8 cellular contexts compared by ENCODE assay signal in the genomic region with DNA sequence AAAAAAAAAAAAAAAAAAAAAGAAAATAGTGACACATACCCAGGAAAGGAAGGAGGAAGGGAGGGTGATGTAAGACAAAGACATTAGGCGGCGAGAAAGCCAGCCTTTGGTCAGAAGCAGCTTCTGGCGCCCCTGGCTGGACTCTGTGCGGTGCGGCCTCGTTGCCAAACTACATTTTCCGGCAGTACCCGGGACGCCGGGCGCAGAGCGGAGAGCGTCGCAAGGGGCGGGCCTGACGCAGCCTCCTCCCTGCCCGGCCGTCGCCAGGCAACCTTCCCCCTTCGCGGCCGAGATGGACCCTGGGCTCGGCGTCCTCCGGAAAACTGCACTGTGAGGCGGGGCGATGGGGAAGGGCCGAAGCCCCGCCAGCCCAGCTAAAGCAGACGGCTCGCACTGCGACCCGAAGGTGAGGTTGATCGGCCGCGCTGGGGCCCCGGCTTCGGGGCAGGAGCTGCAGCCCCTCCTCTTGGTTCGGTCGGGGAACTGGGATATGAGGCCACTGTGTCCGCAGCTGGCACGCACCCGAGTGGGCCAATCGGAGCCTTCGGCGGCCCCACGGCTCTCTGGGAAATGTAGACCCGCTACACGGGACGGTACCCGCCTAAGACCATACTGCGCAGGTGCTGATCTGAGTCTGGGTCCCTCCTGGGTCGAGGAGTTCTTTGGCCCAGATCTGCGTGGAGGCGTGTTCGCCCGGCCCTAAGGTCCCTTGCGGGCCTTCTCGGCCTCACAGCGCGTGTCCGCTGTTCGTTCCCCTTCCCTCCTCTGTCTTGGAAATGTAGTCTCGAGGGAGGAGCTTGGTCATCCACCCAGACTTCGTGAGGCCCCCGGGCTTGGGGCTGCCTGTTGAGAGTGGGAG.
DNase-seq lines count a peak whose midpoint lies in the region; ATAC-seq lines count a peak whose summit lies in the region.

No MANE protein-coding gene starts in this region.

- peak; percentile 34 for ATAC-seq in HG03135 (IDR thresholded peaks at IDR 0.05; ENCODE audit: unreplicated experiment)

- peak; percentile 57 for DNase-seq in activated CD4-positive, CD25-positive, alpha-beta regulatory T cell treated with anti-CD3 and anti-CD28 coated beads, Interleukin-2, amount 50 U/mL, for 16 hours (ENCODE audit: low read depth, low spot score)
- DNase-seq in activated CD4-positive, CD25-positive, alpha-beta regulatory T cell (lab: John Stamatoyannopoulos, UW) = no peak
- peak; percentile 63 for DNase-seq in T-helper 9 cell
- peak; percentile 93 for DNase-seq in cerebellar cortex (ENCODE audit: low spot score)
- peak; percentile 98 for DNase-seq in left kidney (ENCODE audit: low read depth, low spot score)
- DNase-seq in stimulated activated CD4-positive, alpha-beta T cell treated with anti-CD3 and anti-CD28 coated beads, Interleukin-4, amount 100 ng/mL, for 1 hour = peak; percentile 76
- no peak for DNase-seq in AML-193 (lab: John Stamatoyannopoulos, UW)

Comparison
In these comparisons a context has a peak if more than half of its experiments do, and no peak if none do; other contexts are left out.
1. DNase-seq: peak in activated CD4-positive, CD25-positive, alpha-beta regulatory T cell treated with anti-CD3 and anti-CD28 coated beads, Interleukin-2, amount 50 U/mL, for 16 hours (single experiment), T-helper 9 cell (single experiment), cerebellar cortex (single experiment), left kidney (single experiment) and stimulated activated CD4-positive, alpha-beta T cell treated with anti-CD3 and anti-CD28 coated beads, Interleukin-4, amount 100 ng/mL, for 1 hour (single experiment); none in activated CD4-positive, CD25-positive, alpha-beta regulatory T cell (0 of 4) and AML-193 (0 of 2).